ENCODE assay signal across 26 cellular contexts in the genomic region with DNA sequence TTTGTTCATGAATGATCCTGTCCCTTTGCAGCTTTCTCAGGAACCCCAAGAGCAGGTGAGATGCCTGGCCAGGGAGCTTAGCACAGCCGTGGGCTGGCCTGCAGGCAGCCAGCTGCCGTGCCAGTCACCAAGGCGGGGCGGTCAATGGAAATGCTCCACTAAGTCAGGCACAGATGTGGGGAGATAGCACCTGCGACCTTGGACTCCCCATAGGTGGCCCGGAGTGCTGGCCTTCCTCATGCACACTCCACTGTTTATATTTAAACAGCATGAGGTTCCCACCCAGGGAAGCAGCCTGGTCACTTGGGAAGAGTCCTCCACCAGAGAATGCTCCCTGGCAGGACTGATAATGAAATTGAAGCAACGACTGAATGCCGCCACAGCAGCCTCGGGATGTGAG. TPM values are rescaled to one million over a fixed set of nuclear protein-coding genes. Genes with fewer than 3 reads are reported as not detected.
"Had no signal": no experiment of that assay in that cellular context is flagged by ENCODE, and none has a peak within 500 bp of the region (broad histone marks: within the 10 kb centered on the region; RNA-seq: fewer than 3 reads in every experiment).

No MANE protein-coding gene starts in this region.

- H3K27ac ChIP-seq: coronary artery, dorsolateral prefrontal cortex, esophagus muscularis mucosa, foreskin keratinocyte, gastroesophageal sphincter, heart left ventricle, hepatocyte, left ventricle myocardium inferior, lower lobe of right lung had no signal

- H3K36me3 ChIP-seq: esophagus muscularis mucosa, gastroesophageal sphincter, heart left ventricle, left ventricle myocardium inferior, lower lobe of right lung had no signal

- H3K4me3 Mint-ChIP-seq: immature natural killer cell, mesothelial cell of epicardium had no signal

- FAIRE-seq: colon, endothelial cell of umbilical vein, frontal cortex, kidney had no signal

- H3K4me3 ChIP-seq: coronary artery, dorsolateral prefrontal cortex, esophagus muscularis mucosa, gastroesophageal sphincter, heart left ventricle, hepatocyte, left ventricle myocardium inferior, lower lobe of right lung, mucosa of descending colon had no signal

- DNase-seq: dermis blood vessel endothelial cell; dorsolateral prefrontal cortex; effector CD4-positive, alpha-beta T cell; effector memory CD4-positive, alpha-beta T cell; foreskin keratinocyte; heart left ventricle; hypothalamus; immature natural killer cell; islet precursor cell; kidney; kidney glomerular epithelial cell; left colon; left ventricle myocardium inferior; lower lobe of right lung; mesenchymal stem cell; mucosa of descending colon had no signal

- ATAC-seq: foreskin keratinocyte, gastroesophageal sphincter, heart left ventricle, left colon, left lobe of liver, lower lobe of right lung, mucosa of descending colon had no signal

- H3K4me1 Mint-ChIP-seq: immature natural killer cell, mesothelial cell of epicardium had no signal

- H3K4me2 ChIP-seq: hepatocyte had no signal

- H3K9me3 ChIP-seq: lower lobe of right lung, mucosa of descending colon had no signal

- H2AFZ ChIP-seq: hepatocyte had no signal

- H3K9me3 Mint-ChIP-seq: immature natural killer cell, mesothelial cell of epicardium had no signal

- H3K79me2 ChIP-seq: hepatocyte had no signal

- H3K27ac Mint-ChIP-seq: immature natural killer cell, mesothelial cell of epicardium had no signal

- H3K27me3 ChIP-seq: foreskin keratinocyte had no signal

- H3K4me1 ChIP-seq: foreskin keratinocyte, gastroesophageal sphincter, lower lobe of right lung had no signal

- H3K36me3 Mint-ChIP-seq: mesothelial cell of epicardium had no signal

RNA-seq across cellular contexts. Expression of gene ADRA2C, which starts 14.2 kb away (rescaled TPM):
- total RNA-seq: epithelial cell of proximal tubule had no signal
- polyA plus RNA-seq: immature natural killer cell had no signal
